20 cellular contexts compared by ENCODE assay signal in the genomic region with DNA sequence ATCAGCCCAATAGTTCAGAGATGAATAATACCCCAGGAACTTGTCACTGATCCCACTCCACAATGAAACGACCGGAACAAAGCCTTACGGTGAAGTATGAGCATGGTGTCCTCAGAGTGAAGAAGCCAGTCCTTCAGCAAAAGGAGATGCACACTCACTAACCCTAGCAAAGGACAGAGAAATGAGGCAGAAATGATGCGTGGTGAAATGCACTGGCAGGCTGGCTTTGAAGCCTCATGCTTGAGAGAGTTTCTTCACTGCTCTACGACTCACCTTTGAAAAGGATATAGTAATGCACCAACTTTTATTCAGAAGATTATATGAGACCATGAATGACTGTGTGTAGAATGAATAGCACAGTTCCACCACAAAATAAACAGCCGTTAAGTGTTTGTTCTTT.
"Had no signal": no experiment of that assay in that cellular context is flagged by ENCODE, and none has a peak within 500 bp of the region (broad histone marks: within the 10 kb centered on the region; RNA-seq: fewer than 3 reads in every experiment).

No MANE protein-coding gene starts in this region.

- H3K27me3 ChIP-seq: adrenal gland, cardiac muscle cell, transverse colon, uterus had no signal

- DNase-seq: activated CD4-positive, alpha-beta T cell treated with anti-CD3 and anti-CD28 coated beads, Interleukin-2, amount 50 U/mL, for 4 hours; activated gamma-delta T cell; activated T-cell treated with anti-CD3 and anti-CD28 coated beads, Interleukin-2, amount 50 U/mL, for 72 hours; adrenal gland; effector CD8-positive, alpha-beta T cell; esophagus squamous epithelium; hippocampal formation; lower lobe of right lung; naive thymus-derived CD8-positive, alpha-beta T cell; right cardiac atrium; stimulated activated CD4-positive, alpha-beta T cell treated with anti-CD3 and anti-CD28 coated beads, Interleukin-15, amount 100 ng/mL, for 24 hours; stimulated activated CD4-positive, alpha-beta T cell treated with anti-CD3 and anti-CD28 coated beads, Interleukin-2, amount 100 ng/mL, for 48 hours; stimulated activated naive CD8-positive, alpha-beta T cell treated with anti-CD3 and anti-CD28 coated beads, Interleukin-15, amount 100 ng/mL, for 72 hours; transverse colon; uterus had no signal

- H3K4me3 ChIP-seq: adrenal gland, cardiac muscle cell, esophagus squamous epithelium, lower lobe of right lung, prostate gland, skin epidermis, suprapubic skin, transverse colon, uterus had no signal

- H3K9me3 ChIP-seq: adrenal gland, esophagus squamous epithelium, lower lobe of right lung, prostate gland, suprapubic skin, transverse colon, uterus had no signal

- H3K4me1 ChIP-seq: adrenal gland, esophagus squamous epithelium, lower lobe of right lung, prostate gland, suprapubic skin, transverse colon, uterus had no signal

- ATAC-seq: activated naive CD4-positive, alpha-beta T cell treated with anti-CD3 and anti-CD28 coated beads, Interleukin-2, amount 50 U/mL, for 72 hours; activated T-cell treated with anti-CD3 and anti-CD28 coated beads, Interleukin-2, amount 50 U/mL, for 72 hours; naive thymus-derived CD8-positive, alpha-beta T cell; right cardiac atrium; stimulated activated naive CD8-positive, alpha-beta T cell treated with anti-CD3 and anti-CD28 coated beads, Interleukin-15, amount 100 ng/mL, for 72 hours had no signal

- H3K36me3 ChIP-seq: adrenal gland, cardiac muscle cell, esophagus squamous epithelium, lower lobe of right lung, prostate gland, suprapubic skin, transverse colon, uterus had no signal
